ENCODE assay signal across 15 cellular contexts in the genomic region with DNA sequence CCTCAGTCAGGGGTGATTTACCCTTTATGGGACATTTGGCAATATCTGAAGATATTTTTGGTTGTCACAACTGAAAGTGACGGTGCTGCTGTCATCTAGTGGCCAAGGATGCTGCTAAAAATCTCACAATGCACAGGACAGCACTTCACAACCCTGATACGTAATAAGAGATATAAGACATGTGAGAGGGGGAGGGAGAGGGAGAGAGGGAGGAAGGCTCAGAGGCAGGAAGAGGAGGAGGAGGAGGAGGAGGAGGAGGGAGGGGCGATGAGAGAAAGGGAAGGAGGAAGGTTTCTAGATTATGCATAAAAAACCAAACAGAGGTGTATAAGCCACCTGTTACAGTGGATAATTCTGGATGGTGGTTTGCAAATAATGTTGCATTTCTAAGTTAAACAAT. TPM values are rescaled to one million over a fixed set of nuclear protein-coding genes. Genes with fewer than 3 reads are reported as not detected.
DNase-seq lines count a peak whose midpoint lies in the region; ATAC-seq and TF ChIP-seq lines count a peak whose summit lies in the region.
"Had no signal": no experiment of that assay in that cellular context is flagged by ENCODE, and none has a peak within 500 bp of the region (broad histone marks: within the 10 kb centered on the region; RNA-seq: fewer than 3 reads in every experiment).

No MANE protein-coding gene starts in this region.

- H3K79me2 ChIP-seq in SK-N-SH (ENCODE audit: insufficient read depth): no peaks in the 10 kb centered on the region
- no peaks in the 10 kb centered on the region for H3K79me2 ChIP-seq in PC-3 (ENCODE audit: low read length)

- H3K9ac ChIP-seq in SK-N-SH (no peak overlapping the region), PC-3 (ENCODE audit: low read length) (no peak overlapping the region)

- no peak for TF ChIP-seq EP300 in SK-N-SH (IDR thresholded peaks at IDR 0.05; ENCODE audit: borderline replicate concordance in 1 of 2, low read depth in 1 of 2, low read length in 1 of 2)

- H3K4me2 ChIP-seq in SK-N-SH (no peak overlapping the region), PC-3 (ENCODE audit: low read length) (no peak overlapping the region)

- no peak for ATAC-seq in SK-N-SH treated with all-trans-retinoic acid at 6 μM for 48 hours
- peak; percentile 43 for ATAC-seq in PC-3
- ATAC-seq in memory B cell (ENCODE audit: low read depth): peak; percentile 71
- ATAC-seq in left lung: no peak
- ATAC-seq in HG03439 (IDR thresholded peaks at IDR 0.05; ENCODE audit: unreplicated experiment): no peak

- 0 out of 2 replicates have a peak, but pooled peaks have one; percentile 2 for TF ChIP-seq RAD21 in SK-N-SH (IDR thresholded peaks at IDR 0.05; ENCODE audit: low read length)

- no peaks in the 10 kb centered on the region; a peak in 1 of 4 replicates for H3K4me1 ChIP-seq in SK-N-SH (ENCODE audit: control insufficient read depth in 1 of 2, insufficient read depth in 2 of 2, low read depth in 1 of 2, low read length in 1 of 2)
- H3K4me1 ChIP-seq in PC-3 (ENCODE audit: insufficient read depth, low read length): no peaks in the 10 kb centered on the region
- H3K4me1 ChIP-seq in left lung: no peaks in the 10 kb centered on the region
- H3K4me1 ChIP-seq: ascending aorta had no signal

- no peaks in the 10 kb centered on the region for H3K9me3 Mint-ChIP-seq in memory B cell
- H3K9me3 Mint-ChIP-seq in endothelial cell (ENCODE audit: unreplicated experiment): no peaks in the 10 kb centered on the region
- H3K9me3 Mint-ChIP-seq: IgD-negative memory B cell had no signal

- TF ChIP-seq CTCF in SK-N-SH (IDR thresholded peaks at IDR 0.05) (no peak), HL-60 (IDR thresholded peaks at IDR 0.05; ENCODE audit: insufficient read depth, low read length) (no peak), PC-3 (conservative IDR thresholded peaks at IDR 0.05; ENCODE audit: low read depth, low read length) (peak; percentile 34; the same call in 1 of the 2 replicates), left lung (IDR thresholded peaks at IDR 0.05) (no peak), endothelial cell (IDR thresholded peaks at IDR 0.05; ENCODE audit: unreplicated experiment) (no peak)

- peak overlapping the region; percentile 22 for H3K27ac Mint-ChIP-seq in memory B cell
- H3K27ac Mint-ChIP-seq in endothelial cell (ENCODE audit: unreplicated experiment): no peak overlapping the region
- H3K27ac Mint-ChIP-seq: progenitor cell of endocrine pancreas had no signal

- CTCF ChIA-PET in SK-N-SH (lab: Yijun Ruan, JAX) (interaction anchor here (0.6 to 1.4 kb wide), 2 partner anchors 12 to 62 kb away, joined by 3 to 7 read pairs; no protein-coding TSS in a partner anchor), PC-3 (lab: Charles Lee) (no interaction called here)

- H3K4me3 Mint-ChIP-seq in memory B cell: peak overlapping the region; percentile 58
- no peak overlapping the region for H3K4me3 Mint-ChIP-seq in endothelial cell (ENCODE audit: unreplicated experiment)
- H3K4me3 Mint-ChIP-seq: H9 had no signal

- H4K20me1 ChIP-seq in SK-N-SH (ENCODE audit: insufficient read depth) (no peaks in the 10 kb centered on the region), PC-3 (ENCODE audit: low read length) (no peaks in the 10 kb centered on the region)

- H3F3A ChIP-seq in SK-N-SH (replicated peaks; ENCODE audit: insufficient read depth): no peaks in the 10 kb centered on the region
- no peaks in the 10 kb centered on the region for H3F3A ChIP-seq in PC-3 (ENCODE audit: low read length, unreplicated experiment)

- H3K4me3 ChIP-seq in SK-N-SH (ENCODE audit: low read depth in 2 of 2, low read length in 1 of 2) (no peak overlapping the region), HL-60 (replicated peaks; ENCODE audit: insufficient read depth, low read length) (no peak overlapping the region), PC-3 (ENCODE audit: low read length) (no peak overlapping the region), left lung (no peak overlapping the region)
- H3K4me3 ChIP-seq: ascending aorta had no signal

- intact Hi-C loops in PC-3 (cut with micrococcal nuclease) (no loop called here), left lung (cut with DNase I) (no loop called here)

- H3K27ac ChIP-seq in SK-N-SH (ENCODE audit: low read depth in 2 of 2, low read length in 1 of 2): no peak overlapping the region
- H3K27ac ChIP-seq in HL-60 (replicated peaks): no peak overlapping the region
- no peak overlapping the region for H3K27ac ChIP-seq in PC-3 (ENCODE audit: low read length)
- H3K27ac ChIP-seq in left lung: no peak overlapping the region
- H3K27ac ChIP-seq: ascending aorta had no signal

- no peak overlapping the region for H2AFZ ChIP-seq in SK-N-SH (ENCODE audit: low read depth)
- no peak overlapping the region for H2AFZ ChIP-seq in PC-3 (ENCODE audit: low read length)

- no peaks in the 10 kb centered on the region for H3K36me3 Mint-ChIP-seq in memory B cell
- H3K36me3 Mint-ChIP-seq in endothelial cell (ENCODE audit: low read depth, unreplicated experiment): no peaks in the 10 kb centered on the region

- H3K27me3 Mint-ChIP-seq in memory B cell (no peaks in the 10 kb centered on the region), endothelial cell (ENCODE audit: unreplicated experiment) (peaks cover 2% of the 10 kb centered on the region)
- H3K27me3 Mint-ChIP-seq: IgD-negative memory B cell had no signal

- H3K9me3 ChIP-seq in SK-N-SH (no peaks in the 10 kb centered on the region), PC-3 (ENCODE audit: low read length) (no peaks in the 10 kb centered on the region), left lung (no peaks in the 10 kb centered on the region)
- H3K9me3 ChIP-seq: ascending aorta had no signal

- POLR2A ChIA-PET in SK-N-SH (lab: Yijun Ruan, JAX) (no interaction called here), PC-3 (lab: Charles Lee; ENCODE audit: unreplicated experiment) (no interaction called here)

- peaks cover 22% of the 10 kb centered on the region for H3K4me1 Mint-ChIP-seq in memory B cell
- H3K4me1 Mint-ChIP-seq in endothelial cell (ENCODE audit: unreplicated experiment): no peaks in the 10 kb centered on the region

- no TSS peak for BruUV-seq in PC-3 (replicated peaks; lab: Mats Ljungman, UMichigan)

- 71% methylated on average over 3 of the region's 3 CpGs for WGBS in SK-N-SH (ENCODE audit: low lambda C conversion rate)

- DNase-seq in SK-N-SH (no peak), HL-60 (ENCODE audit: low read depth in 1 of 2, low spot score in 1 of 2) (peak; percentile 5 to 65), PC-3 (peak; percentile 24), memory B cell (ENCODE audit: low spot score in 2 of 2) (no peak), left lung (no peak), endothelial cell (ENCODE audit: low spot score) (no peak)
- DNase-seq: activated T-cell treated with anti-CD3 and anti-CD28 coated beads for 4 hours, H9, NCI-H2029 treated with DMSO at 0.1 percent for 48 hours had no signal

- H3K36me3 ChIP-seq in SK-N-SH (replicated peaks in 1 of 2; ENCODE audit: control insufficient read depth in 1 of 2, insufficient read depth in 2 of 2, low read length in 1 of 2) (no peaks in the 10 kb centered on the region), PC-3 (ENCODE audit: low read depth, low read length) (no peaks in the 10 kb centered on the region), left lung (no peaks in the 10 kb centered on the region)
- H3K36me3 ChIP-seq: ascending aorta had no signal

- H3K9me2 ChIP-seq in SK-N-SH: no peaks in the 10 kb centered on the region
- no peaks in the 10 kb centered on the region for H3K9me2 ChIP-seq in PC-3 (replicated peaks; ENCODE audit: low read length)

- H3K27me3 ChIP-seq in SK-N-SH (ENCODE audit: insufficient read depth) (no peaks in the 10 kb centered on the region), HL-60 (ENCODE audit: insufficient read depth, poor library complexity, severe bottlenecking) (no peaks in the 10 kb centered on the region), PC-3 (ENCODE audit: low read length) (no peaks in the 10 kb centered on the region), left lung (peaks cover 0 to 42% of the 10 kb centered on the region in 2 donors)
- H3K27me3 ChIP-seq: ascending aorta had no signal

TF ChIP-seq in SK-N-SH, 30 proteins besides CTCF, POLR2A, EP300 and RAD21 (continues in another document):
- TF ChIP-seq FOXM1 (IDR thresholded peaks at IDR 0.05; ENCODE audit: low read depth) (no peak), FOSL2 (IDR thresholded peaks at IDR 0.05; ENCODE audit: borderline replicate concordance, low read depth) (no peak), TCF12 (IDR thresholded peaks at IDR 0.05) (no peak), ELF1 (IDR thresholded peaks at IDR 0.05) (no peak)

TF ChIP-seq in SK-N-SH treated with all-trans-retinoic acid at 6 μM for 48 hours, 23 proteins besides CTCF, POLR2A, EP300 and RAD21 (continues in another document):
- TF ChIP-seq RARB (CRISPR knock-in tag; IDR thresholded peaks at IDR 0.05) (no peak), ISL1 (CRISPR knock-in tag; IDR thresholded peaks at IDR 0.05) (no peak), TCF4 (CRISPR knock-in tag; IDR thresholded peaks at IDR 0.05; ENCODE audit: borderline replicate concordance) (no peak), ZFP3 (CRISPR knock-in tag; IDR thresholded peaks at IDR 0.05) (no peak), PPARA (CRISPR knock-in tag; IDR thresholded peaks at IDR 0.05; ENCODE audit: borderline replicate concordance) (no peak)
- TF ChIP-seq, protein P1, sequence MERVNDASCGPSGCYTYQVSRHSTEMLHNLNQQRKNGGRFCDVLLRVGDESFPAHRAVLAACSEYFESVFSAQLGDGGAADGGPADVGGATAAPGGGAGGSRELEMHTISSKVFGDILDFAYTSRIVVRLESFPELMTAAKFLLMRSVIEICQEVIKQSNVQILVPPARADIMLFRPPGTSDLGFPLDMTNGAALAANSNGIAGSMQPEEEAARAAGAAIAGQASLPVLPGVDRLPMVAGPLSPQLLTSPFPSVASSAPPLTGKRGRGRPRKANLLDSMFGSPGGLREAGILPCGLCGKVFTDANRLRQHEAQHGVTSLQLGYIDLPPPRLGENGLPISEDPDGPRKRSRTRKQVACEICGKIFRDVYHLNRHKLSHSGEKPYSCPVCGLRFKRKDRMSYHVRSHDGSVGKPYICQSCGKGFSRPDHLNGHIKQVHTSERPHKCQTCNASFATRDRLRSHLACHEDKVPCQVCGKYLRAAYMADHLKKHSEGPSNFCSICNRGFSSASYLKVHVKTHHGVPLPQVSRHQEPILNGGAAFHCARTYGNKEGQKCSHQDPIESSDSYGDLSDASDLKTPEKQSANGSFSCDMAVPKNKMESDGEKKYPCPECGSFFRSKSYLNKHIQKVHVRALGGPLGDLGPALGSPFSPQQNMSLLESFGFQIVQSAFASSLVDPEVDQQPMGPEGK (CRISPR knock-in tag; IDR thresholded peaks at IDR 0.05; ENCODE audit: borderline replicate concordance): no peak

RNA-seq across cellular contexts. Expression of gene MYL2, which starts 14.3 kb away (rescaled TPM):
- polyA plus RNA-seq in SK-N-SH (2012; rRNA removed): not detected in 2 replicates
- polyA plus RNA-seq in SK-N-SH (2012; cell fraction: cytosol; rRNA removed): 0.09 TPM in 1 of 2 replicates, not detected in the other
- polyA plus RNA-seq in SK-N-SH (2012; cell fraction: nucleus; rRNA removed): not detected in 2 replicates
- total RNA-seq in PC-3 (2014; rRNA removed) (not detected in 2 replicates), left lung (1 to 10 TPM; 2.2 to 3.0 TPM), endothelial cell (ENCODE audit: unreplicated experiment) (not detected)
- total RNA-seq: ascending aorta, H9, progenitor cell of endocrine pancreas had no signal
- polyA plus RNA-seq: urinary bladder had no signal

RNA-seq across cellular contexts. Expression of gene CCDC63, which starts 59.3 kb away (rescaled TPM):
- polyA plus RNA-seq in SK-N-SH (2012; rRNA removed): not detected in 2 replicates
- 0.01 TPM in 1 of 2 replicates, not detected in the other for polyA plus RNA-seq in SK-N-SH (2012; cell fraction: cytosol; rRNA removed)
- not detected in 2 replicates for polyA plus RNA-seq in SK-N-SH (2012; cell fraction: nucleus; rRNA removed)
- total RNA-seq in PC-3 (2014; rRNA removed): not detected in 2 replicates
- total RNA-seq in left lung: not detected
- total RNA-seq in endothelial cell (ENCODE audit: unreplicated experiment): 0.36 TPM
- total RNA-seq: ascending aorta, progenitor cell of endocrine pancreas, urinary bladder had no signal
- polyA plus RNA-seq: IgD-negative memory B cell, urinary bladder had no signal

Comparison
In these comparisons a context has a peak if more than half of its experiments do, and no peak if none do; other contexts are left out.
1. DNase-seq: peak in HL-60 (2 of 2) and PC-3 (single experiment); none in SK-N-SH (single experiment), memory B cell (0 of 2), left lung (0 of 2) and endothelial cell (single experiment).
2. ATAC-seq: peak in PC-3 (single experiment) and memory B cell (single experiment); none in SK-N-SH treated with all-trans-retinoic acid at 6 μM for 48 hours (single experiment), left lung (single experiment) and HG03439 (single experiment).